In genomic region chr1:92230736-92231135, GRCh38 we compare ENCODE assay signal across 33 cellular contexts. TPM values are rescaled to one million over a fixed set of nuclear protein-coding genes. Genes with fewer than 3 reads are reported as not detected.
"Had no signal": no experiment of that assay in that cellular context is flagged by ENCODE, and none has a peak within 500 bp of the region (broad histone marks: within the 10 kb centered on the region; RNA-seq: fewer than 3 reads in every experiment).

No MANE protein-coding gene starts in this region.

- H3K27ac ChIP-seq: epithelial cell of prostate, esophagus squamous epithelium, gastrocnemius medialis, heart right ventricle, left lung, lower lobe of right lung had no signal

- H3K27me3 Mint-ChIP-seq: dendritic cell treated with granulocyte-macrophage colony-stimulating factor and Interleukin-4, amounts not matched to agents 40 ng/mL and 50 ng/mL, for 4 days had no signal

- H3K27me3 ChIP-seq: esophagus squamous epithelium, gastrocnemius medialis, heart right ventricle, left lung had no signal

- ATAC-seq: effector memory CD8-positive, alpha-beta T cell; esophagus mucosa; gastrocnemius medialis; heart right ventricle; left cardiac atrium; left lung; left ventricle myocardium superior; lower lobe of right lung; mucosa of descending colon; naive thymus-derived CD8-positive, alpha-beta T cell had no signal

- H3K4me1 Mint-ChIP-seq: endodermal cell; mesothelial cell of epicardium; naive B cell; naive thymus-derived CD8-positive, alpha-beta T cell had no signal

- H3K27ac Mint-ChIP-seq: dendritic cell treated with granulocyte-macrophage colony-stimulating factor and Interleukin-4, amounts not matched to agents 40 ng/mL and 50 ng/mL, for 4 days; effector memory CD8-positive, alpha-beta T cell; endodermal cell; mesothelial cell of epicardium; naive B cell; naive thymus-derived CD8-positive, alpha-beta T cell had no signal

- H3K36me3 ChIP-seq: esophagus squamous epithelium, gastrocnemius medialis, heart right ventricle, left lung, lower lobe of right lung had no signal

- H3K9me3 ChIP-seq: esophagus squamous epithelium, gastrocnemius medialis, heart right ventricle, left lung, lower lobe of right lung, mucosa of descending colon had no signal

- H3K9me3 Mint-ChIP-seq: dendritic cell treated with granulocyte-macrophage colony-stimulating factor and Interleukin-4, amounts not matched to agents 40 ng/mL and 50 ng/mL, for 4 days; effector memory CD8-positive, alpha-beta T cell; mesothelial cell of epicardium had no signal

- H3K4me3 ChIP-seq: esophagus squamous epithelium, gastrocnemius medialis, heart right ventricle, left lung, lower lobe of right lung, mucosa of descending colon had no signal

- H3K4me1 ChIP-seq: esophagus squamous epithelium, gastrocnemius medialis, heart right ventricle, left lung, lower lobe of right lung had no signal

- H3K36me3 Mint-ChIP-seq: mesothelial cell of epicardium, naive B cell had no signal

- DNase-seq: cortex of kidney; effector CD8-positive, alpha-beta T cell; effector memory CD8-positive, alpha-beta T cell; endodermal cell; erythroblast; esophagus squamous epithelium; foreskin fibroblast; foreskin melanocyte; gastrocnemius medialis; glutamatergic neuron; head of caudate nucleus; heart right ventricle; hippocampal formation; left cardiac atrium; left lung; left ventricle myocardium superior; lower lobe of right lung; mesenchymal stem cell; mucosa of descending colon; naive B cell; naive thymus-derived CD8-positive, alpha-beta T cell had no signal

- H3K4me3 Mint-ChIP-seq: dendritic cell treated with granulocyte-macrophage colony-stimulating factor and Interleukin-4, amounts not matched to agents 40 ng/mL and 50 ng/mL, for 4 days; effector memory CD8-positive, alpha-beta T cell; endodermal cell; mesothelial cell of epicardium; naive B cell; naive thymus-derived CD8-positive, alpha-beta T cell had no signal

RNA-seq across cellular contexts. Expression of gene C1orf146, which starts 13.0 kb away (rescaled TPM):
- total RNA-seq: dermis microvascular lymphatic vessel endothelial cell; endodermal cell; esophagus mucosa; esophagus squamous epithelium; gastrocnemius medialis; glomerular endothelial cell; heart right ventricle; kidney epithelial cell; left cardiac atrium; left lung; left ventricle myocardium superior; lower leg skin; lower lobe of right lung; lung microvascular endothelial cell; mesenteric fat pad; mesothelial cell of epicardium; mucosa of descending colon; myocyte; naive thymus-derived CD8-positive, alpha-beta T cell had no signal
- polyA plus RNA-seq: heart right ventricle; keratinocyte; naive thymus-derived CD8-positive, alpha-beta T cell had no signal
